In genomic region chr18:11518788-11519685, GRCh38 we compare ENCODE assay signal across 9 cellular contexts.
DNase-seq lines count a peak whose midpoint lies in the region; ATAC-seq and TF ChIP-seq lines count a peak whose summit lies in the region.
"Had no signal": no experiment of that assay in that cellular context is flagged by ENCODE, and none has a peak within 500 bp of the region (broad histone marks: within the 10 kb centered on the region; RNA-seq: fewer than 3 reads in every experiment).

No MANE protein-coding gene starts in this region.

- peak; percentile 78 for ATAC-seq in GM21390 (IDR thresholded peaks at IDR 0.05; ENCODE audit: unreplicated experiment)
- ATAC-seq in RWPE2 (ENCODE audit: low read depth) = peak; percentile 72; the same call in 2 of the 3 replicates
- ATAC-seq in memory B cell (ENCODE audit: low read depth) = peak; percentile 52
- no peak for ATAC-seq in HG03025 (IDR thresholded peaks at IDR 0.05; ENCODE audit: low FRiP score, unreplicated experiment)

- H3K4me3 Mint-ChIP-seq in memory B cell = no peak overlapping the region
- H3K4me3 Mint-ChIP-seq: CD4-positive, CD25-positive, alpha-beta regulatory T cell had no signal

- H3K27me3 ChIP-seq in RWPE2 (ENCODE audit: insufficient read depth, poor library complexity, severe bottlenecking) = no peaks in the 10 kb centered on the region

- peak; percentile 28 to 31 for DNase-seq in NCI-H2081 (lab: John Stamatoyannopoulos, UW)
- DNase-seq in NCI-H2081 treated with DMSO at 0.1 percent for 48 hours (lab: John Stamatoyannopoulos, UW) = no peak
- peak; percentile 80 for DNase-seq in HuH-7.5 (ENCODE audit: low spot score)
- DNase-seq in RWPE2 (ENCODE audit: low spot score) = no peak
- DNase-seq in choroid plexus epithelial cell (ENCODE audit: low read depth) = peak; percentile 81
- DNase-seq in memory B cell (ENCODE audit: low spot score in 2 of 2) = no peak

- no peaks in the 10 kb centered on the region for H3K36me3 Mint-ChIP-seq in memory B cell
- H3K36me3 Mint-ChIP-seq: CD4-positive, CD25-positive, alpha-beta regulatory T cell had no signal

- H3K27ac Mint-ChIP-seq in memory B cell = no peak overlapping the region
- H3K27ac Mint-ChIP-seq: CD4-positive, CD25-positive, alpha-beta regulatory T cell had no signal

- H3K4me3 ChIP-seq in RWPE2 (ENCODE audit: severe bottlenecking) (no peak overlapping the region), choroid plexus epithelial cell (ENCODE audit: low read depth, low read length) (no peak overlapping the region)

- peaks cover 3% of the 10 kb centered on the region for H3K9me3 Mint-ChIP-seq in memory B cell
- H3K9me3 Mint-ChIP-seq: CD4-positive, CD25-positive, alpha-beta regulatory T cell had no signal

- H3K27me3 Mint-ChIP-seq in memory B cell = peaks cover 8% of the 10 kb centered on the region

- no peaks in the 10 kb centered on the region for H3K36me3 ChIP-seq in RWPE2 (ENCODE audit: low read depth)

- peaks cover 3% of the 10 kb centered on the region for H3K4me1 Mint-ChIP-seq in memory B cell
- H3K4me1 Mint-ChIP-seq: CD4-positive, CD25-positive, alpha-beta regulatory T cell had no signal

- TF ChIP-seq CTCF in RWPE2 (IDR thresholded peaks at IDR 0.05; ENCODE audit: poor library complexity, severe bottlenecking) (peak; percentile 73), choroid plexus epithelial cell (conservative IDR thresholded peaks at IDR 0.05; ENCODE audit: low read depth, low read length) (peak; percentile 88)

- H3K4me1 ChIP-seq in RWPE2 (ENCODE audit: insufficient read depth, poor library complexity, severe bottlenecking) = no peaks in the 10 kb centered on the region

- H3K27ac ChIP-seq in RWPE2 (ENCODE audit: poor library complexity, severe bottlenecking) = no peak overlapping the region

- H3K9me3 ChIP-seq in RWPE2 (ENCODE audit: severe bottlenecking) = no peaks in the 10 kb centered on the region

Comparison
In these comparisons a context has a peak if more than half of its experiments do, and no peak if none do; other contexts are left out.
1. DNase-seq: peak in NCI-H2081 (2 of 2), HuH-7.5 (single experiment) and choroid plexus epithelial cell (single experiment); none in NCI-H2081 treated with DMSO at 0.1 percent for 48 hours (single experiment), RWPE2 (single experiment) and memory B cell (0 of 2).